ENCODE assay signal across 20 cellular contexts in the genomic region with DNA sequence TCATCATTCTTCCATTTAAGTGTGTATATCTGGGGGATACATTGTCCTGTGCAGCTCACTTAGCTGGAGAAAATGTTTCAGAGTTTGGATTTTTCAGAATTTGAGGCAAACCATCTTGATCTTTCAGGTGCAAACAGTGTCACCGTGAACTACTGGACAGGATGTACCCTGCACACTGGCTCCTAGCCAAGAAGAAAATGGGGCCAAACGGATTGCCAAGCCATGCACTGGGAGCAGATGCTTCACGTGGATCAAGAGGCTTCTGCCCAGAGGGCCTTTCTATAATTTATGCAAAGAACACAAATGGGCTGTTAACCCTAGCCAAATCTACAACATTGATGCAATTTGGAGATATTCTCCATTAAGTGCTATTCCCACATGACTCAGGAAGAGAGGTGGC. TPM values are rescaled to one million over a fixed set of nuclear protein-coding genes. Genes with fewer than 3 reads are reported as not detected.
DNase-seq lines count a peak whose midpoint lies in the region; FAIRE-seq and TF ChIP-seq lines count a peak whose summit lies in the region.
"Had no signal": no experiment of that assay in that cellular context is flagged by ENCODE, and none has a peak within 500 bp of the region (broad histone marks: within the 10 kb centered on the region; RNA-seq: fewer than 3 reads in every experiment).

No MANE protein-coding gene starts in this region.

- FAIRE-seq in GM12892 (lab: Jason Lieb, UNC): no peak
- FAIRE-seq: A549, H1 had no signal

- DNase-seq in NCI-H1436 (lab: John Stamatoyannopoulos, UW) (peak; percentile 20), NCI-H1436 treated with DMSO at 0.1 percent for 48 hours (lab: John Stamatoyannopoulos, UW) (no peak), BE2C (peak; percentile 28), NCI-H524 (lab: John Stamatoyannopoulos, UW) (peak; percentile 80 to 97), cerebellar cortex (ENCODE audit: low spot score) (peak; percentile 77), GM12892 (ENCODE audit: insufficient read length) (no peak), NCI-H146 (lab: John Stamatoyannopoulos, UW) (no peak), RWPE1 (ENCODE audit: low spot score) (no peak)
- DNase-seq: CD8-positive, alpha-beta memory T cell; GDM1; Kasumi-1; MG63; NCI-H1048; NCI-H1930; NCI-H510A treated with DMSO at 0.1 percent for 48 hours; PC-3; RPMI8226; SIG-M5 had no signal

- no peaks in the 10 kb centered on the region for H3K36me3 ChIP-seq in BE2C
- H3K36me3 ChIP-seq: MG63 had no signal

- H3K4me1 ChIP-seq in BE2C: peaks cover 3% of the 10 kb centered on the region; the same call in 1 of the 2 replicates
- H3K4me1 ChIP-seq: A549 had no signal

- no peak overlapping the region for H3K27ac ChIP-seq in RWPE1
- H3K27ac ChIP-seq: A549 had no signal

- CTCF ChIA-PET in RWPE1 (lab: Yijun Ruan, JAX): no interaction called here

- H3K4me3 ChIP-seq in BE2C (ENCODE audit: low read depth, low read length): no peak overlapping the region
- H3K4me3 ChIP-seq: A549, MG63 had no signal

- H3K27me3 ChIP-seq in BE2C: no peaks in the 10 kb centered on the region

- TF ChIP-seq CTCF in BE2C (IDR thresholded peaks at IDR 0.05; ENCODE audit: low read depth, low read length): no peak
- TF ChIP-seq CTCF in RWPE1 (conservative IDR thresholded peaks at IDR 0.05; ENCODE audit: low read depth): no peak

- POLR2A ChIA-PET in RWPE1 (lab: Yijun Ruan, JAX; ENCODE audit: low non-redundant PET): no interaction called here

- H3K9me3 ChIP-seq in BE2C: no peaks in the 10 kb centered on the region
- H3K9me3 ChIP-seq: A549, MG63 had no signal

- no peak for TF ChIP-seq POLR2A in GM12892 (IDR thresholded peaks at IDR 0.05; ENCODE audit: low read depth, low read length)

RNA-seq across cellular contexts. Expression of gene ATP8A1, which starts 46.9 kb away (rescaled TPM):
- 15.0 TPM for polyA plus RNA-seq in BE2C (2012; ENCODE audit: insufficient read depth, insufficient read length, low read depth)
- polyA plus RNA-seq in GM12892 (2012; ENCODE audit: missing spikeins): 53.0 TPM

Comparison
In these comparisons a context has a peak if more than half of its experiments do, and no peak if none do; other contexts are left out.
1. DNase-seq: peak in NCI-H1436 (single experiment), BE2C (single experiment), NCI-H524 (2 of 2) and cerebellar cortex (single experiment); none in NCI-H1436 treated with DMSO at 0.1 percent for 48 hours (single experiment), GM12892 (single experiment), NCI-H146 (single experiment) and RWPE1 (single experiment).